ENCODE assay signal across 21 cellular contexts in the genomic region with DNA sequence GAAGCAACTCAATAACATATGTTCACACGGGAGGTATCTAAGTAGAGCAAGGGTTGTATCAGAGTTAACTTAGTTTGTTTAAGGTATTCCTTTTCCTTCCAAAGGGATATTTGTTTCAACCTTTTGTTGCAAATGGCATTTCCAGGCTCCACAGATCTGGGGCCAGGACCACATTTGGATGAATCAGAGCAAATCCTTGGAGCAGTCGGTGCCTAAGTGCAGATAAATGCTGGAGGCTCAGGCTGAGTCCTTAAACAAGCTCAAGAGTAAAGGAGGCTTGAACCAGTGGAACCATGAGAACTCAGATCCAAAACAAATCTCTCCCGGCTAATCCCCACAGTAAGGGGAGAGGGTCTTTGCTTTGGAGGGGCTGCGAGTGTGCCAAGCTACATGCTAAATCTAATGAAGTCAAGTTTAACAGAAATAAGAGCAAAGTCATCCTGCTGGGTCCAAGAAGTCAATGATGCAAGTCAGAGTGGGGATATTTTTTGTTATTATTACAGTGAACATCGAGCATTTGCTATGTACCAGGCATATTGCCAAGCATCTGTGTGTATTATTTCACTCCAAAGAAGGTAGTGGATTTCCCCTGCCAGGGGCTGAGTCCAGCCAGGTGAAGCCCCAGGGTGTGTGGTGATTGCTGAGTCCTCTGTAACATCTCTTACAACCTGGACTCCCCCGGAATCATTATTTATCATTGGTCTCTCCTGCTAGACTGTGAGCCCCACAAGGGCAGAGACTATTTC.
DNase-seq lines count a peak whose midpoint lies in the region; ATAC-seq and TF ChIP-seq lines count a peak whose summit lies in the region.
"Had no signal": no experiment of that assay in that cellular context is flagged by ENCODE, and none has a peak within 500 bp of the region (broad histone marks: within the 10 kb centered on the region; RNA-seq: fewer than 3 reads in every experiment).

No MANE protein-coding gene starts in this region.

- intact Hi-C loops in left colon (cut with DNase I, micrococcal nuclease), result no loop called here

- TF ChIP-seq CTCF in AG10803 (conservative IDR thresholded peaks at IDR 0.05; ENCODE audit: low read length), result no peak
- no peak for TF ChIP-seq CTCF in RWPE2 (IDR thresholded peaks at IDR 0.05; ENCODE audit: poor library complexity, severe bottlenecking)

- H3K9me3 ChIP-seq in RWPE2 (ENCODE audit: severe bottlenecking) (no peaks in the 10 kb centered on the region), muscle layer of duodenum (ENCODE audit: control insufficient read depth in 1 of 2, low read length in 2 of 2) (no peaks in the 10 kb centered on the region)
- H3K9me3 ChIP-seq in effector memory CD4-positive, alpha-beta T cell (ENCODE audit: control insufficient read depth, low read length), result no peaks in the 10 kb centered on the region
- H3K9me3 ChIP-seq: prostate gland, uterus had no signal

- ATAC-seq in RWPE2 (ENCODE audit: low read depth) (no peak), left colon (no peak), HG03354 (IDR thresholded peaks at IDR 0.05; ENCODE audit: poor library complexity, severe bottlenecking, unreplicated experiment) (no peak)
- ATAC-seq: activated CD4-positive, alpha-beta T cell treated with anti-CD3 and anti-CD28 coated beads for 36 hours; activated CD8-positive, alpha-beta memory T cell treated with anti-CD3 and anti-CD28 coated beads, Interleukin-2, amount 10 ng/mL, durations not matched to agents 7 days and 5 days; heart right ventricle; naive thymus-derived CD8-positive, alpha-beta T cell had no signal

- no peak overlapping the region for H3K4me3 ChIP-seq in AG10803 (ENCODE audit: low read length)
- no peak overlapping the region for H3K4me3 ChIP-seq in RWPE2 (ENCODE audit: severe bottlenecking)
- H3K4me3 ChIP-seq in muscle layer of duodenum (ENCODE audit: low read depth in 1 of 2, low read length in 2 of 2), result no peak overlapping the region
- no peak overlapping the region for H3K4me3 ChIP-seq in effector memory CD4-positive, alpha-beta T cell (ENCODE audit: insufficient read depth, low read depth, low read length, poor library complexity, severe bottlenecking)
- H3K4me3 ChIP-seq: heart right ventricle, prostate gland, uterus had no signal

- H3K27ac ChIP-seq in RWPE2 (ENCODE audit: poor library complexity, severe bottlenecking) (peak overlapping the region; percentile 39), epithelial cell of prostate (peak overlapping the region; percentile 22), muscle layer of duodenum (ENCODE audit: low read length) (peak overlapping the region; percentile 6)
- H3K27ac ChIP-seq in effector memory CD4-positive, alpha-beta T cell (ENCODE audit: insufficient read depth, low read length, poor library complexity, severe bottlenecking), result no peak overlapping the region
- H3K27ac ChIP-seq: heart right ventricle, prostate gland, uterus had no signal

- DNase-seq in AG10803 (ENCODE audit: low read depth), result peak; percentile 49
- no peak for DNase-seq in RWPE2 (ENCODE audit: low spot score)
- no peak for DNase-seq in epithelial cell of prostate (ENCODE audit: low read depth, low spot score)
- DNase-seq in left colon, result no peak
- DNase-seq in effector memory CD4-positive, alpha-beta T cell, result no peak
- no peak for DNase-seq in anterior cingulate cortex (lab: John Stamatoyannopoulos, UW)
- DNase-seq: ACHN; activated CD4-positive, alpha-beta T cell treated with anti-CD3 and anti-CD28 coated beads for 36 hours; activated CD8-positive, alpha-beta memory T cell treated with anti-CD3 and anti-CD28 coated beads, Interleukin-2, amount 10 ng/mL, durations not matched to agents 7 days and 5 days; CD4-positive, alpha-beta T cell; effector CD4-positive, alpha-beta T cell; heart right ventricle; KBM-7; naive thymus-derived CD8-positive, alpha-beta T cell; NCI-H2029; NCI-H524 treated with DMSO at 0.1 percent for 48 hours; stimulated activated CD4-positive, alpha-beta T cell treated with anti-CD3 and anti-CD28 coated beads, Interleukin-2, amount 100 ng/mL, for 48 hours; uterus had no signal

- H3K27me3 ChIP-seq in RWPE2 (ENCODE audit: insufficient read depth, poor library complexity, severe bottlenecking) (no peaks in the 10 kb centered on the region), muscle layer of duodenum (ENCODE audit: low read depth, low read length) (no peaks in the 10 kb centered on the region)
- no peaks in the 10 kb centered on the region for H3K27me3 ChIP-seq in effector memory CD4-positive, alpha-beta T cell (replicated peaks; ENCODE audit: control insufficient read depth, insufficient read depth, low read length, poor library complexity, severe bottlenecking)
- H3K27me3 ChIP-seq: uterus had no signal

- H3K4me1 ChIP-seq in RWPE2 (ENCODE audit: insufficient read depth, poor library complexity, severe bottlenecking), result peaks cover 30% of the 10 kb centered on the region
- H3K4me1 ChIP-seq in muscle layer of duodenum (ENCODE audit: control insufficient read depth in 1 of 2, insufficient read depth in 2 of 2, low read length in 2 of 2), result peaks cover 4 to 21% of the 10 kb centered on the region in 2 donors
- no peaks in the 10 kb centered on the region for H3K4me1 ChIP-seq in effector memory CD4-positive, alpha-beta T cell (ENCODE audit: control insufficient read depth, insufficient read depth, low read length, poor library complexity, severe bottlenecking)
- H3K4me1 ChIP-seq: prostate gland, uterus had no signal

- H3K36me3 ChIP-seq in RWPE2 (ENCODE audit: low read depth) (no peaks in the 10 kb centered on the region), muscle layer of duodenum (ENCODE audit: control insufficient read depth in 1 of 2, insufficient read depth in 2 of 2, low read length in 2 of 2) (no peaks in the 10 kb centered on the region)
- H3K36me3 ChIP-seq in effector memory CD4-positive, alpha-beta T cell (ENCODE audit: control insufficient read depth, insufficient read depth, low read length), result no peaks in the 10 kb centered on the region
- H3K36me3 ChIP-seq: heart right ventricle, prostate gland, uterus had no signal
